ENCODE assay signal across 9 cellular contexts in genomic region chr18:79528846-79529245, GRCh38.
DNase-seq lines count a peak whose midpoint lies in the region; ATAC-seq and TF ChIP-seq lines count a peak whose summit lies in the region.
"Had no signal": no experiment of that assay in that cellular context is flagged by ENCODE, and none has a peak within 500 bp of the region (broad histone marks: within the 10 kb centered on the region; RNA-seq: fewer than 3 reads in every experiment).

No MANE protein-coding gene starts in this region.

- peaks cover 0 to 16% (median 15%) of the 10 kb centered on the region in 4 donors for H3K4me1 ChIP-seq in tibial artery

- H3K4me3 Mint-ChIP-seq in activated T-cell treated with anti-CD3 and anti-CD28 coated beads, Interleukin-2, amount 50 U/mL, for 4 hours = no peak overlapping the region
- H3K4me3 Mint-ChIP-seq: dendritic cell treated with granulocyte-macrophage colony-stimulating factor and Interleukin-4, amounts not matched to agents 40 ng/mL and 50 ng/mL, for 4 days had no signal

- peak; percentile 90 to 93 for TF ChIP-seq CTCF in tibial artery (IDR thresholded peaks at IDR 0.05)

- ATAC-seq in HG02678 (IDR thresholded peaks at IDR 0.05; ENCODE audit: unreplicated experiment) (peak; percentile 36), HG02973 (IDR thresholded peaks at IDR 0.05; ENCODE audit: unreplicated experiment) (no peak)
- ATAC-seq in activated T-cell treated with anti-CD3 and anti-CD28 coated beads, Interleukin-2, amount 50 U/mL, for 4 hours = no peak

- H3K36me3 ChIP-seq in tibial artery = peaks cover 0 to 22% (median 21%) of the 10 kb centered on the region in 3 donors

- H3K36me3 Mint-ChIP-seq in activated T-cell treated with anti-CD3 and anti-CD28 coated beads, Interleukin-2, amount 50 U/mL, for 4 hours (ENCODE audit: insufficient read depth) = peaks cover 29% of the 10 kb centered on the region

- no peaks in the 10 kb centered on the region for H3K9me3 Mint-ChIP-seq in activated T-cell treated with anti-CD3 and anti-CD28 coated beads, Interleukin-2, amount 50 U/mL, for 4 hours
- H3K9me3 Mint-ChIP-seq: dendritic cell treated with granulocyte-macrophage colony-stimulating factor and Interleukin-4, amounts not matched to agents 40 ng/mL and 50 ng/mL, for 4 days had no signal

- H3K27ac ChIP-seq in tibial artery = no peak overlapping the region

- H3K9me3 ChIP-seq in tibial artery = no peaks in the 10 kb centered on the region

- peaks cover 17% of the 10 kb centered on the region for H3K4me1 Mint-ChIP-seq in activated T-cell treated with anti-CD3 and anti-CD28 coated beads, Interleukin-2, amount 50 U/mL, for 4 hours (ENCODE audit: low read depth)

- DNase-seq in DMS114 treated with DMSO at 0.1 percent for 48 hours (lab: John Stamatoyannopoulos, UW; ENCODE audit: unreplicated experiment) = peak; percentile 9
- DNase-seq in OCI-M1 (lab: John Stamatoyannopoulos, UW) = peak; percentile 90
- DNase-seq in activated T-cell treated with anti-CD3 and anti-CD28 coated beads, Interleukin-2, amount 50 U/mL, for 4 hours = peak; percentile 79
- DNase-seq in fibroblast of peridontal ligament (ENCODE audit: extremely low read depth) = peak; percentile 70
- DNase-seq in nucleus accumbens (lab: John Stamatoyannopoulos, UW) = peak in 32 of 56 donors; percentile 8 to 74 (median 38)
- peak; percentile 59 to 75 for DNase-seq in tibial artery

- intact Hi-C loops in tibial artery (cut with DNase I; ENCODE audit: low total_unique reads) = loop anchor here (2.0 kb wide), 1 partner anchor 110 kb away; no protein-coding TSS in a partner anchor

- no peaks in the 10 kb centered on the region for H3K27me3 Mint-ChIP-seq in activated T-cell treated with anti-CD3 and anti-CD28 coated beads, Interleukin-2, amount 50 U/mL, for 4 hours (ENCODE audit: low read depth)

- peaks cover 0 to 2% of the 10 kb centered on the region in 2 donors for H3K27me3 ChIP-seq in tibial artery

- H3K4me3 ChIP-seq in tibial artery = no peak overlapping the region

Comparison
In these comparisons a context has a peak if more than half of its experiments do, and no peak if none do; other contexts are left out.
1. DNase-seq: peak in every context shown above with its lines; median percentile 90 in OCI-M1; 79 in activated T-cell treated with anti-CD3 and anti-CD28 coated beads, Interleukin-2, amount 50 U/mL, for 4 hours; 70 in fibroblast of peridontal ligament; 67 in tibial artery; 38 in nucleus accumbens; 9 in DMS114 treated with DMSO at 0.1 percent for 48 hours.